ENCODE assay signal across 23 cellular contexts in genomic region chr3:189974372-189974771, GRCh38.
"Had no signal": no experiment of that assay in that cellular context is flagged by ENCODE, and none has a peak within 500 bp of the region (broad histone marks: within the 10 kb centered on the region; RNA-seq: fewer than 3 reads in every experiment).

No MANE protein-coding gene starts in this region.

- H3K9ac ChIP-seq: KMS-11 had no signal

- H3K4me2 ChIP-seq: KMS-11 had no signal

- ATAC-seq: activated CD4-positive, alpha-beta T cell treated with anti-CD3 and anti-CD28 coated beads for 36 hours; activated T-helper 17 cell treated with anti-CD3 and anti-CD28 coated beads, Interleukin-2, amount 50 U/mL, for 72 hours; Right ventricle myocardium inferior had no signal

- DNase-seq: activated CD4-positive, alpha-beta T cell treated with anti-CD3 and anti-CD28 coated beads for 36 hours; activated CD4-positive, alpha-beta T cell treated with anti-CD3 and anti-CD28 coated beads, Interleukin-2, amount 50 U/mL, for 48 hours; activated gamma-delta T cell; activated naive CD4-positive, alpha-beta T cell treated with anti-CD3 and anti-CD28 coated beads for 36 hours; activated T-cell treated with anti-CD3 and anti-CD28 coated beads for 4 hours; activated T-cell treated with anti-CD3 and anti-CD28 coated beads, Interleukin-2, amount 50 U/mL, for 48 hours; amygdala; MV-4-11; NCI-H1092 treated with DMSO at 0.1 percent for 48 hours; NCI-H1417 treated with DMSO at 0.1 percent for 48 hours; NCI-H1694; NCI-H2029; NCI-H345; NCI-H510A; NCI-H526 treated with DMSO at 0.1 percent for 48 hours; NCI-H82; RPMI8226; T-helper 1 cell had no signal

- FAIRE-seq: astrocyte had no signal

- H3K27ac ChIP-seq: KMS-11, VCaP had no signal
